8 cellular contexts compared by ENCODE assay signal in the genomic region with DNA sequence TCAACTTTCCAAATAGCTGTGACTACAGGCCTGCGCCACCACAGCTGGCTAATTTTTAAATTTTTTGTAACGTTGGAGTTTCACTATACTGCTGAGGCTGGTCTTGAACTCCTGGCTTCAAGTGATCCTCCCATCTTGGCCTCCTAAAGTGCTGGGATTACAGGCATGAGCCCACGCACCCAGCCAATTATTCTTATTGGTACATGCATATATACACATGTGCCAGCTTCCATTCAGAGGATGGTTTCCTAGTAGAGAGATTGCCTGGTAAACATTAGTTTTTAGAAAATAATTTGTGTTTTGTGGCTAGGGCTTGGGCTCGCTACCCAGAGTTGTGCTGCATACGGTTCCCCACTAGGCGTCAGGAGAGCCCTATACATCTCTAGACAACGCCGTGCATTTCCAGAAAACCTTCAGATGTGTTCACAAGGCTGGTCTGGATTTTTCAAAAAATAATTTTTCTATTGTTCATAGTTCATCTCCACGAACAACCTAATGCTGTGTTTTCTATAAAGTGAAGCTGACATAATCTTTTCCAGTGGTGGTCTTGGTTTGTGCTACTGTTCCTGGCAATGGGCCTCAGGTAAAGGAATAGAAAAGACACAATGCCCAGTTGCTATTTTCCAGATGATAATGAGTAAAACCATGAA. TPM values are rescaled to one million over a fixed set of nuclear protein-coding genes. Genes with fewer than 3 reads are reported as not detected.
DNase-seq lines count a peak whose midpoint lies in the region; ATAC-seq, FAIRE-seq and TF ChIP-seq lines count a peak whose summit lies in the region.

No MANE protein-coding gene starts in this region.

- no peaks in the 10 kb centered on the region for H3K36me3 ChIP-seq in HepG2 (replicated peaks in 1 of 2; ENCODE audit: control insufficient read depth in 1 of 2, insufficient read depth in 2 of 2, low read length in 2 of 2)

- DNase-seq in DMS53 (lab: John Stamatoyannopoulos, UW) (peak; percentile 93), NCI-H146 (lab: John Stamatoyannopoulos, UW) (peak; percentile 75), coronary artery (ENCODE audit: low spot score) (no peak), HepG2 (ENCODE audit: low spot score) (peak; percentile 51)
- DNase-seq in stimulated activated CD8-positive, alpha-beta memory T cell treated with anti-CD3 and anti-CD28 coated beads, Interleukin-4, amount 100 ng/mL, for 48 hours: peak; percentile 62

- ATAC-seq in GM21723 (IDR thresholded peaks at IDR 0.05; ENCODE audit: unreplicated experiment) (peak; percentile 79), HepG2 (peak; percentile 65), GM21381 (IDR thresholded peaks at IDR 0.05; ENCODE audit: unreplicated experiment) (no peak)

- TF ChIP-seq RAD21 in HepG2 (CRISPR knock-in tag; IDR thresholded peaks at IDR 0.05): peak; percentile 89

- H4K20me1 ChIP-seq in HepG2 (ENCODE audit: insufficient read depth, low read length): no peaks in the 10 kb centered on the region

- POLR2A ChIA-PET in HepG2 (lab: Yijun Ruan, JAX): no interaction called here

- TF ChIP-seq EP300 in HepG2 (IDR thresholded peaks at IDR 0.05; ENCODE audit: low read depth in 2 of 2, low read length in 2 of 2) (no peak), HepG2 (CRISPR knock-in tag; IDR thresholded peaks at IDR 0.05; ENCODE audit: borderline replicate concordance) (no peak)

- H3K9ac ChIP-seq in HepG2 (ENCODE audit: insufficient read depth, low read depth, low read length): no peak overlapping the region

- TF ChIP-seq POLR2A in HepG2 (IDR thresholded peaks at IDR 0.05; ENCODE audit: insufficient read depth in 1 of 2, low read depth in 2 of 2, low read length in 2 of 2): no peak

- BruUV-seq in HepG2 (replicated peaks; lab: Mats Ljungman, UMichigan): no TSS peak

- no peaks in the 10 kb centered on the region for H3K79me2 ChIP-seq in HepG2 (ENCODE audit: insufficient read depth, low read length)

- in situ Hi-C loops in HepG2 (cut with HindIII; ENCODE audit: extremely low pct_ligation_motif_present, low pct_unique_long_range_greater_than_20kb): loop anchor here (5.0 to 25.0 kb wide), 3 partner anchors 143 to 546 kb away; a partner anchor contains a TSS

- WGBS in HepG2 (ENCODE audit: low lambda C conversion rate): 2% methylated on average over 9 of the region's 9 CpGs

- no peak for FAIRE-seq in HepG2 (lab: Jason Lieb, UNC)

- no peak overlapping the region for H3K4me3 ChIP-seq in WI38 (ENCODE audit: low read depth, low read length)
- no peak overlapping the region for H3K4me3 ChIP-seq in coronary artery
- H3K4me3 ChIP-seq in HepG2 (replicated peaks in 1 of 3; ENCODE audit: insufficient read depth in 1 of 3, low read depth in 2 of 3, low read length in 3 of 3): no peak overlapping the region

- TF ChIP-seq CTCF in WI38 (IDR thresholded peaks at IDR 0.05; ENCODE audit: low read depth, low read length): peak; percentile 98
- TF ChIP-seq CTCF in coronary artery (IDR thresholded peaks at IDR 0.05): peak; percentile 70
- peak; percentile 89 for TF ChIP-seq CTCF in HepG2 (CRISPR knock-in tag; IDR thresholded peaks at IDR 0.05)

- intact Hi-C loops in HepG2 (cut with micrococcal nuclease; ENCODE audit: unreplicated experiment): loop anchor here (1.0 to 10.0 kb wide), 4 partner anchors 69 to 543 kb away; no protein-coding TSS in a partner anchor

- no peaks in the 10 kb centered on the region for H3K27me3 ChIP-seq in HepG2 (ENCODE audit: control insufficient read depth in 1 of 2, insufficient read depth in 2 of 2, low read length in 2 of 2)

- H3K27ac ChIP-seq in coronary artery: no peak overlapping the region
- H3K27ac ChIP-seq in HepG2 (ENCODE audit: extremely low read length, insufficient read depth, low read length): no peak overlapping the region

- peaks cover 49% of the 10 kb centered on the region for H3K4me1 ChIP-seq in HepG2 (ENCODE audit: insufficient read depth, low read length)

- H2AFZ ChIP-seq in HepG2 (ENCODE audit: low read length): no peak overlapping the region

- no peaks in the 10 kb centered on the region for H3K9me3 ChIP-seq in HepG2 (ENCODE audit: low read length)

- CTCF ChIA-PET in HepG2 (lab: Yijun Ruan, JAX; ENCODE audit: low intra/inter-chr PET ratio, low total read pairs): interaction anchor here (1.3 to 3.0 kb wide), 2 partner anchors 31 to 268 kb away, joined by 5 to 55 read pairs; a partner anchor contains a TSS

- H3K4me2 ChIP-seq in HepG2 (ENCODE audit: low read depth, low read length): no peak overlapping the region; the same call in 1 of the 2 replicates

TF ChIP-seq in HepG2, 621 proteins besides CTCF, POLR2A, EP300 and RAD21 (continues in another document):
- TF ChIP-seq HOXA9 (CRISPR knock-in tag; IDR thresholded peaks at IDR 0.05; ENCODE audit: borderline replicate concordance) (no peak), HNF4A (CRISPR knock-in tag; IDR thresholded peaks at IDR 0.05) (no peak), KLF15 (CRISPR knock-in tag; IDR thresholded peaks at IDR 0.05; ENCODE audit: borderline replicate concordance) (no peak), HDAC1 (CRISPR knock-in tag; IDR thresholded peaks at IDR 0.05) (0 out of 2 replicates have a peak, but pooled peaks have one; percentile 28), CC2D1A (CRISPR knock-in tag; IDR thresholded peaks at IDR 0.05) (no peak), ZNF543 (CRISPR knock-in tag; IDR thresholded peaks at IDR 0.05) (no peak)
- TF ChIP-seq, protein P1, sequence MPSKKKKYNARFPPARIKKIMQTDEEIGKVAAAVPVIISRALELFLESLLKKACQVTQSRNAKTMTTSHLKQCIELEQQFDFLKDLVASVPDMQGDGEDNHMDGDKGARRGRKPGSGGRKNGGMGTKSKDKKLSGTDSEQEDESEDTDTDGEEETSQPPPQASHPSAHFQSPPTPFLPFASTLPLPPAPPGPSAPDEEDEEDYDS (CRISPR knock-in tag; IDR thresholded peaks at IDR 0.05): peak; percentile 22; the same call in 1 of the 2 replicates

RNA-seq across cellular contexts. Expression of a gene that starts 14.6 kb away (rescaled TPM):
- total RNA-seq in HepG2 (2016; rRNA removed; fragmentation: Illumina TruSeq; extraction: Trizol): 86.3 and 86.9 TPM in 2 replicates
- 29.3 and 39.0 TPM in 2 replicates for total RNA-seq in HepG2 (2016; cell fraction: cytosol; rRNA removed; fragmentation: Illumina TruSeq; extraction: Trizol; ENCODE audit: low read depth)
- 85.3 and 86.3 TPM in 2 replicates for total RNA-seq in HepG2 (2016; cell fraction: insoluble cytoplasmic fraction; rRNA removed; fragmentation: Illumina TruSeq; extraction: Trizol)
- total RNA-seq in HepG2 (2016; cell fraction: membrane; rRNA removed; fragmentation: Illumina TruSeq; extraction: Trizol): 30.7 and 35.0 TPM in 2 replicates
- total RNA-seq in HepG2 (2016; cell fraction: nucleus; rRNA removed; fragmentation: Illumina TruSeq; extraction: Trizol): 64.9 and 72.6 TPM in 2 replicates
- polyA plus RNA-seq in HepG2 (2011; rRNA removed): 26.2 and 28.6 TPM in 2 replicates
- 22.4 and 28.3 TPM in 2 replicates for polyA plus RNA-seq in HepG2 (2011; cell fraction: cytosol; rRNA removed)
- 14.9 and 16.4 TPM in 2 replicates for polyA plus RNA-seq in HepG2 (2011; cell fraction: nucleus; rRNA removed)
- polyA plus RNA-seq in HepG2 (2012): 42.2 and 47.5 TPM in 2 replicates
- polyA plus RNA-seq in HepG2 (2016; cell fraction: cytosol; fragmentation: Illumina TruSeq; extraction: Trizol; ENCODE audit: low read depth): 5.9 and 6.1 TPM in 2 replicates
- polyA plus RNA-seq in HepG2 (2016; cell fraction: insoluble cytoplasmic fraction; fragmentation: Illumina TruSeq; extraction: Trizol; ENCODE audit: low read depth): 66.5 and 67.7 TPM in 2 replicates
- 12.3 and 14.9 TPM in 2 replicates for polyA plus RNA-seq in HepG2 (2016; cell fraction: membrane; fragmentation: Illumina TruSeq; extraction: Trizol; ENCODE audit: low read depth)
- polyA plus RNA-seq in HepG2 (2016; cell fraction: nucleus; fragmentation: Illumina TruSeq; extraction: Trizol; ENCODE audit: insufficient read depth, low read depth): 57.2 and 57.6 TPM in 2 replicates
- polyA minus RNA-seq in HepG2 (2011; rRNA and poly(A)+ RNA removed; ENCODE audit: low replicate concordance): 26.7 and 36.0 TPM in 2 replicates
- 28.5 and 36.9 TPM in 2 replicates for polyA minus RNA-seq in HepG2 (2011; cell fraction: cytosol; rRNA and poly(A)+ RNA removed)
- 48.8 and 49.7 TPM in 2 replicates for polyA minus RNA-seq in HepG2 (2011; cell fraction: nucleus; rRNA and poly(A)+ RNA removed)

RNA-seq across cellular contexts. Expression of a gene that starts 16.1 kb away (rescaled TPM):
- total RNA-seq in HepG2 (2016; rRNA removed; fragmentation: Illumina TruSeq; extraction: Trizol): 5.5 and 11.0 TPM in 2 replicates
- 3.0 and 3.2 TPM in 2 replicates for total RNA-seq in HepG2 (2016; cell fraction: cytosol; rRNA removed; fragmentation: Illumina TruSeq; extraction: Trizol; ENCODE audit: low read depth)
- 4.3 and 10.9 TPM in 2 replicates for total RNA-seq in HepG2 (2016; cell fraction: insoluble cytoplasmic fraction; rRNA removed; fragmentation: Illumina TruSeq; extraction: Trizol)
- total RNA-seq in HepG2 (2016; cell fraction: membrane; rRNA removed; fragmentation: Illumina TruSeq; extraction: Trizol): 3.0 and 4.4 TPM in 2 replicates
- total RNA-seq in HepG2 (2016; cell fraction: nucleus; rRNA removed; fragmentation: Illumina TruSeq; extraction: Trizol): 12.6 and 13.7 TPM in 2 replicates
- 7.2 and 10.3 TPM in 2 replicates for polyA plus RNA-seq in HepG2 (2011; rRNA removed)
- polyA plus RNA-seq in HepG2 (2011; cell fraction: cytosol; rRNA removed): 4.0 and 6.0 TPM in 2 replicates
- 61.8 and 73.7 TPM in 2 replicates for polyA plus RNA-seq in HepG2 (2011; cell fraction: nucleus; rRNA removed)
- polyA plus RNA-seq in HepG2 (2012): 6.1 and 8.3 TPM in 2 replicates
- 1.6 and 1.7 TPM in 2 replicates for polyA plus RNA-seq in HepG2 (2016; cell fraction: cytosol; fragmentation: Illumina TruSeq; extraction: Trizol; ENCODE audit: low read depth)
- polyA plus RNA-seq in HepG2 (2016; cell fraction: insoluble cytoplasmic fraction; fragmentation: Illumina TruSeq; extraction: Trizol; ENCODE audit: low read depth): 5.9 and 7.6 TPM in 2 replicates
- 2.1 and 2.3 TPM in 2 replicates for polyA plus RNA-seq in HepG2 (2016; cell fraction: membrane; fragmentation: Illumina TruSeq; extraction: Trizol; ENCODE audit: low read depth)
- polyA plus RNA-seq in HepG2 (2016; cell fraction: nucleus; fragmentation: Illumina TruSeq; extraction: Trizol; ENCODE audit: insufficient read depth, low read depth): 42.6 and 45.2 TPM in 2 replicates
- 1.4 and 2.5 TPM in 2 replicates for polyA minus RNA-seq in HepG2 (2011; rRNA and poly(A)+ RNA removed; ENCODE audit: low replicate concordance)
- polyA minus RNA-seq in HepG2 (2011; cell fraction: cytosol; rRNA and poly(A)+ RNA removed): 0.99 and 2.6 TPM in 2 replicates
- polyA minus RNA-seq in HepG2 (2011; cell fraction: nucleus; rRNA and poly(A)+ RNA removed): 10.0 and 13.9 TPM in 2 replicates
